In genomic region chr3:150302246-150302645, GRCh38 we compare ENCODE assay signal across 22 cellular contexts.
DNase-seq lines count a peak whose midpoint lies in the region; ATAC-seq and TF ChIP-seq lines count a peak whose summit lies in the region.
"Had no signal": no experiment of that assay in that cellular context is flagged by ENCODE, and none has a peak within 500 bp of the region (broad histone marks: within the 10 kb centered on the region; RNA-seq: fewer than 3 reads in every experiment).

No MANE protein-coding gene starts in this region.

- TF ChIP-seq POLR2A in HCT116 (IDR thresholded peaks at IDR 0.05; ENCODE audit: borderline replicate concordance, extremely low read depth, insufficient read depth, insufficient read length): no peak
- no peak for TF ChIP-seq POLR2A in stomach (IDR thresholded peaks at IDR 0.05)

- no peak overlapping the region for H3K9ac ChIP-seq in HCT116 (ENCODE audit: low read length)

- BruUV-seq in HCT116 (replicated peaks; lab: Mats Ljungman, UMichigan) (no TSS peak), Panc1 (replicated peaks; lab: Mats Ljungman, UMichigan) (no TSS peak)

- H3K9me2 ChIP-seq in HCT116 (ENCODE audit: insufficient read depth): no peaks in the 10 kb centered on the region

- POLR2A ChIA-PET in HCT116 (lab: Charles Lee) (no interaction called here), Panc1 (lab: Charles Lee) (interaction anchor here (0.7 kb wide), 1 partner anchor 71 kb away, joined by 6 read pairs; no protein-coding TSS in a partner anchor)

- ATAC-seq in HCT116 (no peak), Panc1 (no peak), GM18861 (IDR thresholded peaks at IDR 0.05; ENCODE audit: unreplicated experiment) (no peak), HG02798 (IDR thresholded peaks at IDR 0.05; ENCODE audit: poor library complexity, unreplicated experiment) (no peak)
- ATAC-seq: HepG2 had no signal

- H3K4me3 ChIP-seq in HCT116 (replicated peaks in 1 of 2; ENCODE audit: low read depth in 1 of 2, low read length in 2 of 2) (no peak overlapping the region), Panc1 (ENCODE audit: low read depth in 2 of 2, low read length in 2 of 2) (no peak overlapping the region), foreskin fibroblast (ENCODE audit: low read depth in 1 of 2, low read length in 2 of 2) (no peak overlapping the region), stomach (no peak overlapping the region)

- CTCF ChIA-PET in HCT116 (lab: Charles Lee) (interaction anchor here (1.3 kb wide), 1 partner anchor 193 kb away, joined by 4 read pairs; no protein-coding TSS in a partner anchor), Panc1 (lab: Charles Lee) (no interaction called here)

- intact Hi-C loops in HCT116 (cut with micrococcal nuclease): no loop called here
- intact Hi-C loops in Panc1 (cut with micrococcal nuclease; ENCODE audit: unreplicated experiment): no loop called here
- intact Hi-C loops in stomach (cut with DNase I; ENCODE audit: low total_unique reads): no loop called here

- DNase-seq in HCT116 (ENCODE audit: low read depth, low spot score) (no peak), Panc1 (ENCODE audit: low read depth, low spot score) (no peak), foreskin fibroblast (peak; percentile 33 to 41), stomach (no peak), DMS 273 (lab: John Stamatoyannopoulos, UW; ENCODE audit: unreplicated experiment) (no peak)
- DNase-seq: CD4-positive, alpha-beta T cell; COR-L47; DMS 273 treated with DMSO at 0.1 percent for 48 hours; KBM-7; NCI-H1105 treated with DMSO at 0.1 percent for 48 hours; NCI-H1694; NCI-H2081; NCI-H2171; NCI-H345; NCI-H524; NCI-H774; OCI-M1; Right ventricle myocardium superior; SW 1271 had no signal

- H3K36me3 ChIP-seq in HCT116 (ENCODE audit: control insufficient read depth in 1 of 2, insufficient read depth in 2 of 2, low read length in 2 of 2): no peaks in the 10 kb centered on the region
- H3K36me3 ChIP-seq in Panc1 (ENCODE audit: control insufficient read depth, insufficient read depth, low read length): no peaks in the 10 kb centered on the region
- H3K36me3 ChIP-seq in stomach: no peaks in the 10 kb centered on the region

- TF ChIP-seq EP300 in stomach (IDR thresholded peaks at IDR 0.05): no peak

- no peak overlapping the region for H3K27ac ChIP-seq in HCT116 (ENCODE audit: low read depth, low read length)
- H3K27ac ChIP-seq in Panc1 (ENCODE audit: low read length): peak overlapping the region; percentile 96
- H3K27ac ChIP-seq in stomach: peak overlapping the region in 3 of 5 donors; percentile 69 to 70 (median 69)

- H3K27me3 ChIP-seq in HCT116 (ENCODE audit: insufficient read depth, low read length): no peaks in the 10 kb centered on the region
- H3K27me3 ChIP-seq in Panc1 (ENCODE audit: control insufficient read depth, insufficient read depth, low read length): no peaks in the 10 kb centered on the region
- no peaks in the 10 kb centered on the region for H3K27me3 ChIP-seq in stomach

- RAD21 ChIA-PET in HCT116 (lab: Charles Lee; ENCODE audit: low non-redundant PET in 1 of 2, low total read pairs in 2 of 2, uncharacterized antibody in 2 of 2, unreplicated experiment in 2 of 2): no interaction called here

- TF ChIP-seq RAD21 in HCT116 (IDR thresholded peaks at IDR 0.05; ENCODE audit: low read depth): no peak

- no peaks in the 10 kb centered on the region for H3K79me2 ChIP-seq in HCT116 (ENCODE audit: insufficient read depth, low read length)

- H2AFZ ChIP-seq in HCT116 (ENCODE audit: low read depth, low read length, poor library complexity, severe bottlenecking): peak overlapping the region; percentile 96

- no peak for TF ChIP-seq CTCF in HCT116 (IDR thresholded peaks at IDR 0.05 in 2 of 3, conservative IDR thresholded peaks at IDR 0.05 in 1 of 3; ENCODE audit: borderline replicate concordance in 1 of 3, insufficient read depth in 1 of 3, low read depth in 2 of 3, low read length in 2 of 3)
- no peak for TF ChIP-seq CTCF in Panc1 (IDR thresholded peaks at IDR 0.05)
- no peak for TF ChIP-seq CTCF in foreskin fibroblast (IDR thresholded peaks at IDR 0.05; ENCODE audit: low read depth, low read length)
- TF ChIP-seq CTCF in stomach (IDR thresholded peaks at IDR 0.05): no peak

- in situ Hi-C loops in Panc1 (cut with HindIII; ENCODE audit: low pct_unique_long_range_greater_than_20kb, low sequenced_read_pairs): no loop called here

- H4K20me1 ChIP-seq in HCT116 (ENCODE audit: insufficient read depth): no peaks in the 10 kb centered on the region

- H3K9me3 ChIP-seq in HCT116 (ENCODE audit: control insufficient read depth in 1 of 2, insufficient read depth in 1 of 2, low read depth in 1 of 2, low read length in 2 of 2) (no peaks in the 10 kb centered on the region), Panc1 (ENCODE audit: control insufficient read depth, insufficient read depth, low read depth, low read length) (peaks cover 5% of the 10 kb centered on the region; the same call in 1 of the 2 replicates), stomach (no peaks in the 10 kb centered on the region)

- H3K4me1 ChIP-seq in HCT116 (ENCODE audit: control insufficient read depth in 1 of 2, insufficient read depth in 2 of 2, low read length in 2 of 2): peaks cover 0 to 28% of the 10 kb centered on the region in 2 experiments; a peak in 2 of 4 replicates
- peaks cover 37% of the 10 kb centered on the region for H3K4me1 ChIP-seq in Panc1 (ENCODE audit: control insufficient read depth, insufficient read depth, low read length)
- no peaks in the 10 kb centered on the region for H3K4me1 ChIP-seq in stomach

- no peak overlapping the region for H3K4me2 ChIP-seq in HCT116 (ENCODE audit: low read length)

TF ChIP-seq in HCT116, 20 proteins besides CTCF, POLR2A, EP300 and RAD21:
- no peak for TF ChIP-seq TCF7L2 (IDR thresholded peaks at IDR 0.05; ENCODE audit: borderline replicate concordance, extremely low read depth, insufficient read depth, insufficient read length)
- TF ChIP-seq CEBPB (IDR thresholded peaks at IDR 0.05; ENCODE audit: low read depth): no peak
- TF ChIP-seq REST (IDR thresholded peaks at IDR 0.05; ENCODE audit: low read depth): no peak
- TF ChIP-seq ATF3 (IDR thresholded peaks at IDR 0.05): no peak
- TF ChIP-seq POLR2AphosphoS5 (IDR thresholded peaks at IDR 0.05; ENCODE audit: low read depth, low read length): no peak
- no peak for TF ChIP-seq FOSL1 (IDR thresholded peaks at IDR 0.05; ENCODE audit: low read depth)
- TF ChIP-seq SIN3A (IDR thresholded peaks at IDR 0.05; ENCODE audit: low read depth): no peak
- no peak for TF ChIP-seq JUND (IDR thresholded peaks at IDR 0.05)
- TF ChIP-seq SRF (IDR thresholded peaks at IDR 0.05; ENCODE audit: low read depth): no peak
- no peak for TF ChIP-seq ZFX (IDR thresholded peaks at IDR 0.05)
- TF ChIP-seq MAX (IDR thresholded peaks at IDR 0.05): no peak
- TF ChIP-seq ELF1 (IDR thresholded peaks at IDR 0.05; ENCODE audit: borderline replicate concordance, low read depth): no peak
- TF ChIP-seq SP1 (IDR thresholded peaks at IDR 0.05; ENCODE audit: low read depth): no peak
- TF ChIP-seq ZNF274 (IDR thresholded peaks at IDR 0.05; ENCODE audit: low read depth, low read length): no peak
- TF ChIP-seq EGR1 (IDR thresholded peaks at IDR 0.05; ENCODE audit: low read depth): no peak

Comparison
In these comparisons a context has a peak if more than half of its experiments do, and no peak if none do; other contexts are left out.
1. DNase-seq: peak in foreskin fibroblast (2 of 2); none in HCT116 (single experiment), Panc1 (single experiment), stomach (single experiment) and DMS 273 (single experiment).